ENCODE assay signal across 9 cellular contexts in the genomic region with DNA sequence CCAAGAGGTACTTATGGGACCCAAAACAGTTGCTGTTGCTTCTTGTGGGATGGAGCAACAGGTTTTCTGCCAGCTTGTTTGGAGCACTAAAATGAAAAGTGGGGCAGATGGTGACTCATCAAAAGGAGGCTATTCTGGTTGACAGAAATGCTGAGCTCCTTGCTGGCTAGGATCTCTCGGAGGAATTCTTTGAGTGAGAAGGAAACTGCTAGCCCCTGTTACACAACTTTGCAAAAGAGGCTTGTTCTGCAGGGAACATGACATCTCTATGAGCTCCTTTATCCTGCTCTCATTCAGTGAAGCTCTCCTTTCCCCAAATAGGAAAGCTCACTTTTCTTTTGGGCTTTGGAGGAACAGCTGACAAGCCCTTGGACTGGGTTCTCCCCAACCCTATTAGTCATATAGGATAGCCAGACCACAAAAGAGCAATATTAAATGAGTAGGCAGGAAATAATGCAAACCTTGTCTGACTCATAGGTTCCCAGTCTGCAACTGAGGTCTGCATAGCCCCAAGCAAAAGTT.
DNase-seq lines count a peak whose midpoint lies in the region; ATAC-seq and TF ChIP-seq lines count a peak whose summit lies in the region.
"Had no signal": no experiment of that assay in that cellular context is flagged by ENCODE, and none has a peak within 500 bp of the region (broad histone marks: within the 10 kb centered on the region; RNA-seq: fewer than 3 reads in every experiment).

No MANE protein-coding gene starts in this region.

- no peaks in the 10 kb centered on the region for H3K27me3 Mint-ChIP-seq in activated CD8-positive, alpha-beta memory T cell treated with anti-CD3 and anti-CD28 coated beads, Interleukin-2, amount 10 ng/mL, durations not matched to agents 7 days and 5 days
- H3K27me3 Mint-ChIP-seq: CD4-positive, CD25-positive, alpha-beta regulatory T cell had no signal

- no peaks in the 10 kb centered on the region for H3K36me3 Mint-ChIP-seq in activated CD8-positive, alpha-beta memory T cell treated with anti-CD3 and anti-CD28 coated beads, Interleukin-2, amount 10 ng/mL, durations not matched to agents 7 days and 5 days
- H3K36me3 Mint-ChIP-seq: CD4-positive, CD25-positive, alpha-beta regulatory T cell had no signal

- H3K27me3 ChIP-seq in SK-N-SH (ENCODE audit: insufficient read depth) (no peaks in the 10 kb centered on the region), subcutaneous abdominal adipose tissue (ENCODE audit: control insufficient read depth in 5 of 5, insufficient read depth in 4 of 5, low read length in 5 of 5) (no peaks in the 10 kb centered on the region)

- no peak for TF ChIP-seq RAD21 in SK-N-SH (IDR thresholded peaks at IDR 0.05; ENCODE audit: low read length)

- POLR2A ChIA-PET in SK-N-SH (lab: Yijun Ruan, JAX) = no interaction called here

- no peaks in the 10 kb centered on the region for H3K9me3 Mint-ChIP-seq in activated CD8-positive, alpha-beta memory T cell treated with anti-CD3 and anti-CD28 coated beads, Interleukin-2, amount 10 ng/mL, durations not matched to agents 7 days and 5 days (ENCODE audit: low read depth)

- TF ChIP-seq CTCF in SK-N-SH (IDR thresholded peaks at IDR 0.05) (no peak), fibroblast of villous mesenchyme (IDR thresholded peaks at IDR 0.05; ENCODE audit: insufficient read depth, low read depth, low read length) (no peak)

- H2AFZ ChIP-seq in SK-N-SH (ENCODE audit: low read depth) = no peak overlapping the region

- peak in 1 of 2 experiments; percentile 87; a peak in 1 of 4 replicates for TF ChIP-seq EP300 in SK-N-SH (IDR thresholded peaks at IDR 0.05; ENCODE audit: borderline replicate concordance in 1 of 2, low read depth in 1 of 2, low read length in 1 of 2)

- DNase-seq in activated CD8-positive, alpha-beta memory T cell treated with anti-CD3 and anti-CD28 coated beads, Interleukin-2, amount 10 ng/mL, durations not matched to agents 7 days and 5 days = no peak
- DNase-seq in activated CD8-positive, alpha-beta memory T cell treated with anti-CD3 and anti-CD28 coated beads, Interleukin-2, amount 50 U/mL, for 48 hours = no peak
- no peak for DNase-seq in SK-N-SH
- peak; percentile 94 for DNase-seq in fibroblast of villous mesenchyme (ENCODE audit: low read depth)
- DNase-seq in effector CD4-positive, alpha-beta T cell = no peak
- DNase-seq: CD4-positive, CD25-positive, alpha-beta regulatory T cell had no signal

- H3K27ac Mint-ChIP-seq in activated CD8-positive, alpha-beta memory T cell treated with anti-CD3 and anti-CD28 coated beads, Interleukin-2, amount 10 ng/mL, durations not matched to agents 7 days and 5 days = no peak overlapping the region
- H3K27ac Mint-ChIP-seq: CD4-positive, CD25-positive, alpha-beta regulatory T cell had no signal

- H3K79me2 ChIP-seq in SK-N-SH (ENCODE audit: insufficient read depth) = no peaks in the 10 kb centered on the region

- peaks cover 0 to 31% of the 10 kb centered on the region in 2 experiments; a peak in 3 of 4 replicates for H3K4me1 ChIP-seq in SK-N-SH (ENCODE audit: control insufficient read depth in 1 of 2, insufficient read depth in 2 of 2, low read depth in 1 of 2, low read length in 1 of 2)
- H3K4me1 ChIP-seq in subcutaneous abdominal adipose tissue (ENCODE audit: control insufficient read depth in 5 of 5, insufficient read depth in 5 of 5, low read length in 5 of 5) = peaks cover 0 to 19% (median 11%) of the 10 kb centered on the region in 5 donors

- H3K4me2 ChIP-seq in SK-N-SH = peak overlapping the region; percentile 78

- no peaks in the 10 kb centered on the region for H3K9me2 ChIP-seq in SK-N-SH

- H3K9ac ChIP-seq in SK-N-SH (no peak overlapping the region; the same call in 1 of the 2 replicates), subcutaneous abdominal adipose tissue (ENCODE audit: low read length in 5 of 5) (no peak overlapping the region)

- ATAC-seq in activated CD8-positive, alpha-beta memory T cell treated with anti-CD3 and anti-CD28 coated beads, Interleukin-2, amount 10 ng/mL, durations not matched to agents 7 days and 5 days = peak; percentile 80
- ATAC-seq in HG03280 (IDR thresholded peaks at IDR 0.05; ENCODE audit: unreplicated experiment) (no peak), GM21529 (IDR thresholded peaks at IDR 0.05; ENCODE audit: unreplicated experiment) (no peak)

- peaks cover 3% of the 10 kb centered on the region; the same call in 1 of the 2 replicates for H4K20me1 ChIP-seq in SK-N-SH (ENCODE audit: insufficient read depth)

- whole genome bisulfite sequencing in SK-N-SH (ENCODE audit: low lambda C conversion rate) = 0% methylated on average over 1 of the region's 1 CpG

- H3K4me3 ChIP-seq in SK-N-SH (ENCODE audit: low read depth in 2 of 2, low read length in 1 of 2) = peak overlapping the region in 1 of 2 experiments; percentile 25; a peak in 2 of 4 replicates
- H3K4me3 ChIP-seq in fibroblast of villous mesenchyme (ENCODE audit: low read depth, low read length) = peak overlapping the region; percentile 19
- no peak overlapping the region for H3K4me3 ChIP-seq in subcutaneous abdominal adipose tissue (ENCODE audit: low read depth in 1 of 5, low read length in 5 of 5)

- peaks cover 58 to 69% of the 10 kb centered on the region in 2 experiments for H3K36me3 ChIP-seq in SK-N-SH (replicated peaks in 1 of 2; ENCODE audit: control insufficient read depth in 1 of 2, insufficient read depth in 2 of 2, low read length in 1 of 2)
- H3K36me3 ChIP-seq in subcutaneous abdominal adipose tissue (ENCODE audit: control insufficient read depth in 5 of 5, insufficient read depth in 5 of 5, low read length in 5 of 5) = peaks cover 30 to 73% (median 57%) of the 10 kb centered on the region in 5 donors

- H3K27ac ChIP-seq in SK-N-SH (ENCODE audit: low read depth in 2 of 2, low read length in 1 of 2) (peak overlapping the region; percentile 6 to 80; a peak in 3 of 4 replicates), subcutaneous abdominal adipose tissue (ENCODE audit: low read depth, low read length) (peak overlapping the region; percentile 24)

- H3K9me3 ChIP-seq in SK-N-SH = no peaks in the 10 kb centered on the region
- H3K9me3 ChIP-seq in subcutaneous abdominal adipose tissue (ENCODE audit: control insufficient read depth in 5 of 5, low read length in 5 of 5) = no peaks in the 10 kb centered on the region

- peaks cover 13% of the 10 kb centered on the region for H3K4me1 Mint-ChIP-seq in activated CD8-positive, alpha-beta memory T cell treated with anti-CD3 and anti-CD28 coated beads, Interleukin-2, amount 10 ng/mL, durations not matched to agents 7 days and 5 days
- H3K4me1 Mint-ChIP-seq: CD4-positive, CD25-positive, alpha-beta regulatory T cell had no signal

- peaks cover 30% of the 10 kb centered on the region for H3F3A ChIP-seq in SK-N-SH (replicated peaks; ENCODE audit: insufficient read depth)

- H3K4me3 Mint-ChIP-seq in activated CD8-positive, alpha-beta memory T cell treated with anti-CD3 and anti-CD28 coated beads, Interleukin-2, amount 10 ng/mL, durations not matched to agents 7 days and 5 days = no peak overlapping the region
- H3K4me3 Mint-ChIP-seq: CD4-positive, CD25-positive, alpha-beta regulatory T cell had no signal

- CTCF ChIA-PET in activated CD8-positive, alpha-beta memory T cell treated with anti-CD3 and anti-CD28 coated beads, Interleukin-2, amount 10 ng/mL, durations not matched to agents 7 days and 5 days (lab: Charles Lee) = no interaction called here
- CTCF ChIA-PET in SK-N-SH (lab: Yijun Ruan, JAX) = no interaction called here

TF ChIP-seq in SK-N-SH, 30 proteins besides CTCF, POLR2A, EP300 and RAD21 (continues in another document):
- TF ChIP-seq POLR2AphosphoS5 (IDR thresholded peaks at IDR 0.05; ENCODE audit: low read depth, low read length) (no peak; the same call in 1 of the 2 replicates), FOXJ3 (CRISPR knock-in tag; IDR thresholded peaks at IDR 0.05) (no peak), JUND (IDR thresholded peaks at IDR 0.05) (peak; percentile 91), MEF2A (IDR thresholded peaks at IDR 0.05; ENCODE audit: borderline replicate concordance, low read depth) (no peak), TCF12 (IDR thresholded peaks at IDR 0.05) (peak; percentile 83), PBX3 (IDR thresholded peaks at IDR 0.05) (peak; percentile 82), GATA2 (CRISPR knock-in tag; IDR thresholded peaks at IDR 0.05) (no peak), SIN3A (IDR thresholded peaks at IDR 0.05; ENCODE audit: borderline replicate concordance, low read depth, low read length) (peak; percentile 44; the same call in 1 of the 2 replicates), TEAD4 (IDR thresholded peaks at IDR 0.05; ENCODE audit: borderline replicate concordance, insufficient read depth) (peak; percentile 77; the same call in 1 of the 2 replicates), USF2 (IDR thresholded peaks at IDR 0.05; ENCODE audit: borderline replicate concordance, low read depth, low read length) (no peak), USF1 (IDR thresholded peaks at IDR 0.05; ENCODE audit: borderline replicate concordance, low read depth) (no peak), RXRA (IDR thresholded peaks at IDR 0.05; ENCODE audit: borderline replicate concordance, low read depth) (peak; percentile 41; the same call in 1 of the 2 replicates)
